Comparison of ENCODE assay signal across 1 cellular context in the genomic region with DNA sequence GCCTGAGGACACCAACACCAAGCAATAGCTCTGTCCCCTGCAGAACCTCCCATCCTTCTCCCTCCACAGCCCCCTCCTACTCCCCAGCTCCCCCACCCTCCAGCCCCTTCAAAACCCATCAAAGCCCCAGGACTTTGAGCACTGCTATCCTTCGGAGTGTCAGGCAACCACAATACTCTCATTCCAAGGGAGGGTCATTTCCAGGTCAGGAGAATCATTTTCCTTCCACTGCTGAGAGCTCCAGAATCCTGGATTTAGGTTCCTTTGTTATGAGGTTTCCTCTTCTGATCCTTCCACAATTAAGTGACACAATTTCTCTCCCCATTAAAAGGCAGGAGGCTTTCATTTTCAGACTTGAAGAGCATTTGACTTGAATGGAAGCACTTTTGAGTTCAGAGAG.
TF ChIP-seq lines count a peak whose summit lies in the region.

No MANE protein-coding gene starts in this region.

TF ChIP-seq in HepG2, 621 proteins besides CTCF, POLR2A, EP300 and RAD21 (continued from another document):
- TF ChIP-seq ZNF142 (CRISPR knock-in tag; IDR thresholded peaks at IDR 0.05) (no peak), SMAD1 (CRISPR knock-in tag; IDR thresholded peaks at IDR 0.05; ENCODE audit: borderline replicate concordance, low read depth) (no peak)
